Comparison of ENCODE assay signal across 17 cellular contexts in the genomic region with DNA sequence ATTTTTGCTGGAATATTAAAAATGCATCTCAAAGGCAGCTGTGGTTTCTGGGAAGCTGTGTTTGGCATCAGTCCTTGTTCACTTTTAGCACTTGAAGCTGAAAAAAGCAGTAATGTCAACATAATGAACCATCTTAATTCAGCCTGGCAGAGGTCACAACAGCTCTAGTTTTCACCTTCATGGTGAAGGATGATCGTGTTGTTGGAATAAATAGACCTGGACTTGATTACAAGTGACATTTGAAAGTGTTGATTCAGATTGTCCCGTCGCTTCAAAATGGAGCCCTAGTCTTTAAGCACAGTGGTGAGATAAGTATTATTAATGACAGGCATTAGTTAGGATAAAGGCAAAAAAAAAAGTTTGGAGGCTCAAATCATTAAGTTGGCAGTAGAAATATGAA. TPM values are rescaled to one million over a fixed set of nuclear protein-coding genes. Genes with fewer than 3 reads are reported as not detected.
DNase-seq lines count a peak whose midpoint lies in the region; ATAC-seq, FAIRE-seq and TF ChIP-seq lines count a peak whose summit lies in the region.
"Had no signal": no experiment of that assay in that cellular context is flagged by ENCODE, and none has a peak within 500 bp of the region (broad histone marks: within the 10 kb centered on the region; RNA-seq: fewer than 3 reads in every experiment).

No MANE protein-coding gene starts in this region.

- H3K4me3 ChIP-seq in left ventricle myocardium inferior (no peak overlapping the region), coronary artery (no peak overlapping the region)
- H3K4me3 ChIP-seq: ascending aorta, esophagus squamous epithelium, hepatocyte, ovary, thoracic aorta had no signal

- CTCF ChIA-PET in CD4-positive, alpha-beta T cell (lab: Charles Lee): no interaction called here

- H3K27ac ChIP-seq in CD4-positive, alpha-beta T cell (ENCODE audit: low read depth, low read length): no peak overlapping the region
- H3K27ac ChIP-seq in left ventricle myocardium inferior (replicated peaks) (peak overlapping the region; percentile 43), coronary artery (no peak overlapping the region)
- H3K27ac ChIP-seq: ascending aorta, hepatocyte, ovary had no signal

- H3K27ac Mint-ChIP-seq in CD4-positive, alpha-beta T cell: peak overlapping the region; percentile 22
- peak overlapping the region; percentile 43 for H3K27ac Mint-ChIP-seq in T-helper 17 cell

- peaks cover 71% of the 10 kb centered on the region for H3K36me3 ChIP-seq in left ventricle myocardium inferior
- H3K36me3 ChIP-seq: ovary had no signal

- H3K4me3 Mint-ChIP-seq in CD4-positive, alpha-beta T cell: no peak overlapping the region
- no peak overlapping the region for H3K4me3 Mint-ChIP-seq in T-helper 17 cell

- TF ChIP-seq CTCF in CD4-positive, alpha-beta T cell (IDR thresholded peaks at IDR 0.05): no peak
- TF ChIP-seq CTCF in left ventricle myocardium inferior (IDR thresholded peaks at IDR 0.05; ENCODE audit: borderline replicate concordance): no peak
- no peak for TF ChIP-seq CTCF in coronary artery (IDR thresholded peaks at IDR 0.05)

- DNase-seq in CD4-positive, alpha-beta T cell: no peak
- DNase-seq in GM19239 (ENCODE audit: insufficient read length, low spot score) (no peak), T-helper 17 cell (no peak), left ventricle myocardium inferior (no peak), coronary artery (ENCODE audit: low spot score) (no peak)
- DNase-seq in activated CD8-positive, alpha-beta memory T cell treated with anti-CD3 and anti-CD28 coated beads for 24 hours: no peak
- DNase-seq in central memory CD4-positive, alpha-beta T cell: no peak
- no peak for DNase-seq in stimulated activated naive CD8-positive, alpha-beta T cell treated with anti-CD3 and anti-CD28 coated beads, Interleukin-15, Interleukin-2, amounts not matched to agents 100 U/mL and 50 U/mL, for 24 hours
- DNase-seq: activated effector memory CD4-positive, alpha-beta T cell treated with Interleukin-2 at 50 U/mL for 16 hours; esophagus squamous epithelium; left cardiac atrium; NCI-H526 treated with DMSO at 0.1 percent for 48 hours had no signal

- H3K4me1 Mint-ChIP-seq in CD4-positive, alpha-beta T cell (ENCODE audit: low read depth): peaks cover 40% of the 10 kb centered on the region
- H3K4me1 Mint-ChIP-seq in T-helper 17 cell: peaks cover 34% of the 10 kb centered on the region

- POLR2A ChIA-PET in CD4-positive, alpha-beta T cell (lab: Charles Lee): no interaction called here

- peak; percentile 59 for FAIRE-seq in GM19239 (lab: Jason Lieb, UNC)

- no peak for ATAC-seq in CD4-positive, alpha-beta T cell (ENCODE audit: poor library complexity)
- no peak for ATAC-seq in T-helper 17 cell
- no peak for ATAC-seq in stimulated activated naive CD8-positive, alpha-beta T cell treated with anti-CD3 and anti-CD28 coated beads, Interleukin-15, Interleukin-2, amounts not matched to agents 100 U/mL and 50 U/mL, for 24 hours
- ATAC-seq: Panc1 had no signal

- intact Hi-C loops in CD4-positive, alpha-beta T cell (cut with DNase I, micrococcal nuclease): no loop called here
- intact Hi-C loops in left ventricle myocardium inferior (cut with micrococcal nuclease): no loop called here

- no peaks in the 10 kb centered on the region for H3K9me3 ChIP-seq in CD4-positive, alpha-beta T cell (ENCODE audit: control insufficient read depth, low read length)
- H3K9me3 ChIP-seq in T-helper 17 cell (ENCODE audit: control insufficient read depth, low read length, poor library complexity, severe bottlenecking) (no peaks in the 10 kb centered on the region), left ventricle myocardium inferior (replicated peaks) (no peaks in the 10 kb centered on the region)
- H3K9me3 ChIP-seq: ascending aorta, esophagus squamous epithelium, ovary, thoracic aorta had no signal

- H3K36me3 Mint-ChIP-seq in CD4-positive, alpha-beta T cell (ENCODE audit: low read depth): peaks cover 94% of the 10 kb centered on the region
- peaks cover 6% of the 10 kb centered on the region for H3K36me3 Mint-ChIP-seq in T-helper 17 cell (ENCODE audit: low read depth)

- H3K27me3 Mint-ChIP-seq in CD4-positive, alpha-beta T cell: no peaks in the 10 kb centered on the region
- no peaks in the 10 kb centered on the region for H3K27me3 Mint-ChIP-seq in T-helper 17 cell

- no peaks in the 10 kb centered on the region for H3K27me3 ChIP-seq in CD4-positive, alpha-beta T cell (ENCODE audit: control insufficient read depth, insufficient read depth, low read length)
- no peaks in the 10 kb centered on the region for H3K27me3 ChIP-seq in left ventricle myocardium inferior (ENCODE audit: low read depth)
- H3K27me3 ChIP-seq: ascending aorta, esophagus squamous epithelium, hepatocyte, ovary had no signal

- peaks cover 17% of the 10 kb centered on the region for H3K4me1 ChIP-seq in left ventricle myocardium inferior
- H3K4me1 ChIP-seq: ascending aorta had no signal

- H3K9me3 Mint-ChIP-seq in CD4-positive, alpha-beta T cell: no peaks in the 10 kb centered on the region

RNA-seq across cellular contexts. Expression of a gene that starts 53.6 kb away (rescaled TPM):
- under 1 TPM; 0.17 to 0.27 TPM for total RNA-seq in CD4-positive, alpha-beta T cell
- total RNA-seq in T-helper 17 cell (1 to 10 TPM in 1 of 2 donors, not detected in 1; 2.5 TPM), left ventricle myocardium inferior (0.77 TPM)
